Comparison of ENCODE assay signal across 23 cellular contexts in genomic region chr15:28952666-28953491, GRCh38.
DNase-seq lines count a peak whose midpoint lies in the region; ATAC-seq lines count a peak whose summit lies in the region.
"Had no signal": no experiment of that assay in that cellular context is flagged by ENCODE, and none has a peak within 500 bp of the region (broad histone marks: within the 10 kb centered on the region; RNA-seq: fewer than 3 reads in every experiment).

No MANE protein-coding gene starts in this region.

- no peak overlapping the region for H3K4me3 Mint-ChIP-seq in activated T-cell treated with anti-CD3 and anti-CD28 coated beads, Interleukin-2, amount 50 U/mL, for 24 hours
- H3K4me3 Mint-ChIP-seq: activated T-helper 1 cell treated with anti-CD3 and anti-CD28 coated beads, Interleukin-12 subunit alpha, Interleukin-12 subunit beta, Interleukin-2, Interleukin-4 antibody, amounts not matched to agents 30 ng/mL and 10 ng/mL and 1 ng/mL, durations not matched to agents 14 hours and 24 hours and 36 hours; B cell had no signal

- no peaks in the 10 kb centered on the region for H3K36me3 Mint-ChIP-seq in activated T-cell treated with anti-CD3 and anti-CD28 coated beads, Interleukin-2, amount 50 U/mL, for 24 hours (ENCODE audit: low read depth)

- H3K27ac Mint-ChIP-seq in activated T-cell treated with anti-CD3 and anti-CD28 coated beads, Interleukin-2, amount 50 U/mL, for 24 hours = no peak overlapping the region
- H3K27ac Mint-ChIP-seq: activated T-helper 1 cell treated with anti-CD3 and anti-CD28 coated beads, Interleukin-12 subunit alpha, Interleukin-12 subunit beta, Interleukin-2, Interleukin-4 antibody, amounts not matched to agents 30 ng/mL and 10 ng/mL and 1 ng/mL, durations not matched to agents 14 hours and 24 hours and 36 hours; B cell had no signal

- peaks cover 2% of the 10 kb centered on the region for H3K27me3 Mint-ChIP-seq in activated T-cell treated with anti-CD3 and anti-CD28 coated beads, Interleukin-2, amount 50 U/mL, for 24 hours
- H3K27me3 Mint-ChIP-seq: activated naive CD4-positive, alpha-beta T cell treated with anti-CD3 and anti-CD28 coated beads, Interleukin-2, amount 50 U/mL, for 24 hours had no signal

- peaks cover 78% of the 10 kb centered on the region for H3K4me1 Mint-ChIP-seq in activated T-cell treated with anti-CD3 and anti-CD28 coated beads, Interleukin-2, amount 50 U/mL, for 24 hours (ENCODE audit: low read depth)
- H3K4me1 Mint-ChIP-seq: B cell had no signal

- peak; percentile 21 for DNase-seq in activated T-cell treated with anti-CD3 and anti-CD28 coated beads, Interleukin-2, amount 50 U/mL, for 24 hours
- no peak for DNase-seq in activated T-cell treated with anti-CD3 and anti-CD28 coated beads, Interleukin-2, amount 50 U/mL, for 1 hour
- DNase-seq in NCI-H524 (lab: John Stamatoyannopoulos, UW) = peak; percentile 97 to 99
- DNase-seq in islet precursor cell = peak; percentile 35
- DNase-seq in retina = peak; percentile 60
- no peak for DNase-seq in NCI-H1436 (lab: John Stamatoyannopoulos, UW)
- no peak for DNase-seq in KG1 (lab: John Stamatoyannopoulos, UW)
- DNase-seq: activated CD4-positive, alpha-beta T cell treated with anti-CD3 and anti-CD28 coated beads for 1 hour; DND-41; effector memory CD4-positive, alpha-beta T cell; hypothalamus; NCI-H187 treated with DMSO at 0.1 percent for 48 hours; NCI-H510A treated with DMSO at 0.1 percent for 48 hours; stimulated activated CD4-positive, alpha-beta T cell treated with anti-CD3 and anti-CD28 coated beads, Interleukin-15, amount 100 ng/mL, for 24 hours; upper lobe of left lung had no signal

- no peaks in the 10 kb centered on the region for H3K9me3 Mint-ChIP-seq in activated T-cell treated with anti-CD3 and anti-CD28 coated beads, Interleukin-2, amount 50 U/mL, for 24 hours
- H3K9me3 Mint-ChIP-seq: activated naive CD4-positive, alpha-beta T cell treated with anti-CD3 and anti-CD28 coated beads, Interleukin-2, amount 50 U/mL, for 24 hours; activated T-helper 1 cell treated with anti-CD3 and anti-CD28 coated beads, Interleukin-12 subunit alpha, Interleukin-12 subunit beta, Interleukin-2, Interleukin-4 antibody, amounts not matched to agents 30 ng/mL and 10 ng/mL and 1 ng/mL, durations not matched to agents 14 hours and 24 hours and 36 hours had no signal

- no peak for ATAC-seq in HG03045 (IDR thresholded peaks at IDR 0.05; ENCODE audit: unreplicated experiment)
- ATAC-seq: A549, esophagus mucosa, GM12878, right lobe of liver had no signal

Comparison
In these comparisons a context has a peak if more than half of its experiments do, and no peak if none do; other contexts are left out.
1. DNase-seq: peak in activated T-cell treated with anti-CD3 and anti-CD28 coated beads, Interleukin-2, amount 50 U/mL, for 24 hours (single experiment), NCI-H524 (2 of 2), islet precursor cell (single experiment) and retina (single experiment); none in activated T-cell treated with anti-CD3 and anti-CD28 coated beads, Interleukin-2, amount 50 U/mL, for 1 hour (single experiment), NCI-H1436 (single experiment) and KG1 (single experiment).